In the genomic region with DNA sequence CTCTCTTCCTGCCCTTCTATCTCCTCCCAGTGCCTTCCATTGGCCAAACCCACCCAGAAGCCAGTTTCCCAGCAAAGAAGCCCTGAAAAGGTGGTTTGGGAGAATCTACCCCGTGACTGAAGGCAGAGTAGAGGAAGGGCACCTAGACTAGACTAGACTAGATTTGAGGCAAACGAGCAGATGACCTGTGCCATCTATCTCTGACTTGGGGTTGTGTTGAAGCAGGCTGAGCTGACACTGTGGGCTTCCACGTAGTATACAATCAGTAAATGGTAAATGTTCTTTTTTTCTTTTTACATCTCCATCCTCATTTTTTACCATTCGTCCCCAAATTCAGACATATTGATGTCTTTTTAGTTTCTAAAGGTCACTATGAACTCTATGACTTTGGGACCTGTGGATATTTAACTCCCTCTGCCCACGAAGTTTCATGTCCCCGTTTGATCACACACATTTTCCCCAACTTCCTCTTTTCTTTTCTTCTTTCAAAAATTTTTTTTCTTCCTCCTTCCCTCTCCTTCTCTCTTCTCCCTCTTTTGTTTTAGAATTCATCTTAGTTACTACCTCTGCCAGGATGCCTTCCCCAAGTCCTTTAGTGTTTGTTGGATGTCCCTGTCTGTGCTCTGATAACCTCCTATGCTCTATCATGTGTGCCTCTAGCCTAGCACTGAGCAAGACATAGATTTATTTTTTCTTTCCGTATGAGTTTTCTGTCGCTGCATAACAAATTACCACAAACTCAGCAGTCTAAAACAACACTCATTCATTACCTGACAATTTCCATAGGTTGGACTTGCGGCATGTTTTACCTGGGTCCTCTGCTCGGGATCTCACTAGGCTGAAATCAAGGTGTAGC, we compare ENCODE assay signal across 12 cellular contexts. TPM values are rescaled to one million over a fixed set of nuclear protein-coding genes. Genes with fewer than 3 reads are reported as not detected.
DNase-seq lines count a peak whose midpoint lies in the region; ATAC-seq, FAIRE-seq and TF ChIP-seq lines count a peak whose summit lies in the region.
"Had no signal": no experiment of that assay in that cellular context is flagged by ENCODE, and none has a peak within 500 bp of the region (broad histone marks: within the 10 kb centered on the region; RNA-seq: fewer than 3 reads in every experiment).

No MANE protein-coding gene starts in this region.

- no peak for TF ChIP-seq EP300 in K562 (IDR thresholded peaks at IDR 0.05; ENCODE audit: low read length)

- H3K27ac ChIP-seq in HL-60 (replicated peaks) (peak overlapping the region; percentile 49), K562 (ENCODE audit: extremely low read depth, low read depth, low read length) (no peak overlapping the region)

- peak overlapping the region; percentile 43 for H3K27ac Mint-ChIP-seq in stimulated activated effector memory CD8-positive, alpha-beta T cell treated with anti-CD3 and anti-CD28 coated beads, Interleukin-12 subunit alpha, Interleukin-12 subunit beta, amount 100 ng/mL, for 72 hours
- H3K27ac Mint-ChIP-seq: T-cell had no signal

- H3K9ac ChIP-seq in K562 (ENCODE audit: insufficient read depth in 1 of 2, low read depth in 2 of 2, low read length in 2 of 2): peak overlapping the region in 1 of 2 experiments; percentile 30; a peak in 1 of 4 replicates

- no peak for TF ChIP-seq RAD21 in K562 (CRISPR knock-in tag; conservative IDR thresholded peaks at IDR 0.05 in 1 of 2, IDR thresholded peaks at IDR 0.05 in 1 of 2)

- H4K20me1 ChIP-seq in K562 (replicated peaks; ENCODE audit: control insufficient read depth, insufficient read depth, low read length): no peaks in the 10 kb centered on the region

- no peak overlapping the region for H3K4me3 Mint-ChIP-seq in stimulated activated effector memory CD8-positive, alpha-beta T cell treated with anti-CD3 and anti-CD28 coated beads, Interleukin-12 subunit alpha, Interleukin-12 subunit beta, amount 100 ng/mL, for 72 hours
- H3K4me3 Mint-ChIP-seq: central memory CD8-positive, alpha-beta T cell; T-cell had no signal

- H2AFZ ChIP-seq in K562 (ENCODE audit: low read depth, low read length): peak overlapping the region; percentile 18; the same call in 1 of the 2 replicates

- POLR2A ChIA-PET in K562 (lab: Yijun Ruan, JAX): no interaction called here

- no peak for FAIRE-seq in K562 (lab: Jason Lieb, UNC)

- no peak overlapping the region; the same call in 1 of the 2 replicates for H3K4me2 ChIP-seq in K562 (ENCODE audit: insufficient read depth, low read length)

- H3K4me1 Mint-ChIP-seq in stimulated activated effector memory CD8-positive, alpha-beta T cell treated with anti-CD3 and anti-CD28 coated beads, Interleukin-12 subunit alpha, Interleukin-12 subunit beta, amount 100 ng/mL, for 72 hours: peaks cover 15% of the 10 kb centered on the region

- TF ChIP-seq POLR2A in K562 (conservative IDR thresholded peaks at IDR 0.05) (no peak), erythroblast (IDR thresholded peaks at IDR 0.05; ENCODE audit: low read length) (no peak)

- WGBS in K562 (ENCODE audit: insufficient coverage, low coverage, missing lambda C conversion rate): 41% methylated on average over 10 of the region's 10 CpGs

- peaks cover 6% of the 10 kb centered on the region; the same call in 1 of the 3 replicates for H3K79me2 ChIP-seq in K562 (ENCODE audit: control insufficient read depth, insufficient read depth, low read length)

- peaks cover 1% of the 10 kb centered on the region for H3K36me3 Mint-ChIP-seq in stimulated activated effector memory CD8-positive, alpha-beta T cell treated with anti-CD3 and anti-CD28 coated beads, Interleukin-12 subunit alpha, Interleukin-12 subunit beta, amount 100 ng/mL, for 72 hours

- H3K36me3 ChIP-seq in K562 (ENCODE audit: control insufficient read depth, insufficient read depth, low read length): no peaks in the 10 kb centered on the region

- H3K4me3 ChIP-seq in HL-60 (replicated peaks; ENCODE audit: insufficient read depth, low read length) (no peak overlapping the region), K562 (no peak overlapping the region)

- CTCF ChIA-PET in K562 (lab: Yijun Ruan, JAX; ENCODE audit: low intra/inter-chr PET ratio): interaction anchor here (0.6 kb wide), 1 partner anchor 168 kb away, joined by 3 read pairs; no protein-coding TSS in a partner anchor

- ATAC-seq in GM18868 (IDR thresholded peaks at IDR 0.05; ENCODE audit: unreplicated experiment) (peak; percentile 46), K562 (peak; percentile 32), HG03280 (IDR thresholded peaks at IDR 0.05; ENCODE audit: unreplicated experiment) (no peak)
- peak; percentile 11 for ATAC-seq in stimulated activated effector memory CD8-positive, alpha-beta T cell treated with anti-CD3 and anti-CD28 coated beads, Interleukin-12 subunit alpha, Interleukin-12 subunit beta, amount 100 ng/mL, for 72 hours
- ATAC-seq: T-cell had no signal

- H3K9me3 ChIP-seq in K562 (replicated peaks; ENCODE audit: control insufficient read depth, insufficient read depth, low read depth, low read length): no peaks in the 10 kb centered on the region

- no TSS peak for BruUV-seq in K562 (replicated peaks; lab: Mats Ljungman, UMichigan)

- no peaks in the 10 kb centered on the region for H3K9me1 ChIP-seq in K562 (ENCODE audit: control insufficient read depth, insufficient read depth, low read length)

- DNase-seq in HL-60 (ENCODE audit: low read depth in 1 of 2, low spot score in 1 of 2) (no peak), K562 (ENCODE audit: extremely low read depth in 1 of 4, low spot score in 3 of 4) (no peak), erythroblast (lab: John Stamatoyannopoulos, UW) (no peak), NCI-H2081 treated with DMSO at 0.1 percent for 48 hours (lab: John Stamatoyannopoulos, UW) (no peak), cerebellum (ENCODE audit: low spot score) (no peak)
- no peak for DNase-seq in stimulated activated effector memory CD8-positive, alpha-beta T cell treated with anti-CD3 and anti-CD28 coated beads, Interleukin-12 subunit alpha, Interleukin-12 subunit beta, amount 100 ng/mL, for 72 hours (ENCODE audit: low spot score in 2 of 2)
- DNase-seq: activated CD8-positive, alpha-beta memory T cell treated with anti-CD3 and anti-CD28 coated beads, Interleukin-2, amount 50 U/mL, for 4 hours; DND-41; T-cell had no signal

- no peaks in the 10 kb centered on the region for H3K9me3 Mint-ChIP-seq in stimulated activated effector memory CD8-positive, alpha-beta T cell treated with anti-CD3 and anti-CD28 coated beads, Interleukin-12 subunit alpha, Interleukin-12 subunit beta, amount 100 ng/mL, for 72 hours
- H3K9me3 Mint-ChIP-seq: central memory CD8-positive, alpha-beta T cell; T-cell had no signal

- peaks cover 3 to 27% of the 10 kb centered on the region in 2 experiments; a peak in 4 of 5 replicates for H3K4me1 ChIP-seq in K562 (replicated peaks in 1 of 2; ENCODE audit: control insufficient read depth in 2 of 2, insufficient read depth in 2 of 2, low read length in 2 of 2)

- in situ Hi-C loops in K562 (cut with MboI): loop anchor here (5.0 kb wide), 1 partner anchor 164 kb away; no protein-coding TSS in a partner anchor

- intact Hi-C loops in K562 (cut with micrococcal nuclease): loop anchor here (5.0 kb wide), 1 partner anchor 34 kb away; no protein-coding TSS in a partner anchor

- H3K27me3 ChIP-seq in HL-60 (ENCODE audit: insufficient read depth, poor library complexity, severe bottlenecking): no peaks in the 10 kb centered on the region
- H3K27me3 ChIP-seq in K562 (ENCODE audit: control insufficient read depth in 2 of 2, insufficient read depth in 2 of 2, low read length in 2 of 2): no peaks in the 10 kb centered on the region

- TF ChIP-seq CTCF in HL-60 (IDR thresholded peaks at IDR 0.05; ENCODE audit: insufficient read depth, low read length): no peak
- TF ChIP-seq CTCF in K562 (IDR thresholded peaks at IDR 0.05 in 2 of 3, conservative IDR thresholded peaks at IDR 0.05 in 1 of 3; ENCODE audit: insufficient read depth in 2 of 3, low read depth in 1 of 3, low read length in 3 of 3): no peak

RNA-seq across cellular contexts. Expression of a gene that starts 6.2 kb away (rescaled TPM):
- total RNA-seq in K562 (2011; cell fraction: chromatin; rRNA removed; ENCODE audit: low replicate concordance): 144 and 172 TPM in 2 replicates
- 34.5 and 40.9 TPM in 2 replicates for total RNA-seq in K562 (2011; cell fraction: nucleolus; rRNA removed)
- total RNA-seq in K562 (2011; cell fraction: nucleoplasm; rRNA removed): 54.2 and 74.1 TPM in 2 replicates
- total RNA-seq in K562 (2014; rRNA removed) (16.9 and 17.1 TPM in 2 replicates), K562 (2014; rRNA removed; fragmentation: Illumina TruSeq; extraction: Trizol) (19.0 and 21.2 TPM in 2 replicates), K562 (2015; rRNA removed; fragmentation: Illumina TruSeq; extraction: Trizol) (17.8 and 20.7 TPM in 2 replicates), K562 (2021) (46.2 and 47.5 TPM in 2 replicates), cerebellum (15.5 TPM)
- polyA plus RNA-seq in K562 (2011; rRNA removed) (17.2 and 17.7 TPM in 2 replicates), K562 (2014; fragmentation: Illumina TruSeq; extraction: Trizol) (29.5 and 31.9 TPM in 2 replicates), K562 (2014; fragmentation: Nextera tagmentation; extraction: Ambion mirVana) (1 to 10 TPM; 4.1 to 9.9 TPM), K562 (2014; rRNA removed) (15.2 and 15.3 TPM in 2 replicates)
- 9.4 and 16.2 TPM in 2 replicates for polyA plus RNA-seq in K562 (2011; cell fraction: cytosol; rRNA removed)
- polyA plus RNA-seq in K562 (2011; cell fraction: nucleus; rRNA removed): 37.1 and 55.1 TPM in 2 replicates
- polyA plus RNA-seq in K562 (2012): 12.9 and 15.0 TPM in 2 replicates
- polyA minus RNA-seq in K562 (2011; rRNA and poly(A)+ RNA removed): 71.7 and 90.0 TPM in 2 replicates
- 28.2 and 30.6 TPM in 2 replicates for polyA minus RNA-seq in K562 (2011; cell fraction: cytosol; rRNA and poly(A)+ RNA removed)
- polyA minus RNA-seq in K562 (2011; cell fraction: nucleus; rRNA and poly(A)+ RNA removed): 35.0 and 70.0 TPM in 2 replicates

RNA-seq across cellular contexts. Expression of a gene that starts 36.4 kb away (rescaled TPM):
- not detected in 2 replicates for total RNA-seq in K562 (2011; cell fraction: chromatin; rRNA removed; ENCODE audit: low replicate concordance)
- not detected in 2 replicates for total RNA-seq in K562 (2011; cell fraction: nucleolus; rRNA removed)
- total RNA-seq in K562 (2011; cell fraction: nucleoplasm; rRNA removed): not detected in 2 replicates
- 0.14 TPM in 1 of 2 replicates, not detected in the other for total RNA-seq in K562 (2014; rRNA removed)
- total RNA-seq in K562 (2014; rRNA removed; fragmentation: Illumina TruSeq; extraction: Trizol): not detected in 2 replicates
- not detected in 2 replicates for total RNA-seq in K562 (2015; rRNA removed; fragmentation: Illumina TruSeq; extraction: Trizol)
- total RNA-seq in K562 (2021): not detected in 2 replicates
- polyA plus RNA-seq in K562 (2011; rRNA removed): 0.17 TPM in 1 of 2 replicates, not detected in the other
- polyA plus RNA-seq in K562 (2011; cell fraction: cytosol; rRNA removed): 0.13 and 0.27 TPM in 2 replicates
- 0.45 and 0.48 TPM in 2 replicates for polyA plus RNA-seq in K562 (2011; cell fraction: nucleus; rRNA removed)
- polyA plus RNA-seq in K562 (2012): 0.05 and 0.22 TPM in 2 replicates
- 0.45 TPM in 1 of 2 replicates, not detected in the other for polyA plus RNA-seq in K562 (2014; fragmentation: Illumina TruSeq; extraction: Trizol)
- under 1 TPM in 1 of 2 experiments, not detected in 1; 0.23 TPM for polyA plus RNA-seq in K562 (2014; fragmentation: Nextera tagmentation; extraction: Ambion mirVana)
- polyA plus RNA-seq in K562 (2014; rRNA removed): not detected in 2 replicates
- not detected in 2 replicates for polyA minus RNA-seq in K562 (2011; rRNA and poly(A)+ RNA removed)
- not detected in 2 replicates for polyA minus RNA-seq in K562 (2011; cell fraction: cytosol; rRNA and poly(A)+ RNA removed)
- polyA minus RNA-seq in K562 (2011; cell fraction: nucleus; rRNA and poly(A)+ RNA removed): not detected in 2 replicates
- 1.7 TPM for total RNA-seq in cerebellum
